ENCODE assay signal across 1 cellular context in the genomic region with DNA sequence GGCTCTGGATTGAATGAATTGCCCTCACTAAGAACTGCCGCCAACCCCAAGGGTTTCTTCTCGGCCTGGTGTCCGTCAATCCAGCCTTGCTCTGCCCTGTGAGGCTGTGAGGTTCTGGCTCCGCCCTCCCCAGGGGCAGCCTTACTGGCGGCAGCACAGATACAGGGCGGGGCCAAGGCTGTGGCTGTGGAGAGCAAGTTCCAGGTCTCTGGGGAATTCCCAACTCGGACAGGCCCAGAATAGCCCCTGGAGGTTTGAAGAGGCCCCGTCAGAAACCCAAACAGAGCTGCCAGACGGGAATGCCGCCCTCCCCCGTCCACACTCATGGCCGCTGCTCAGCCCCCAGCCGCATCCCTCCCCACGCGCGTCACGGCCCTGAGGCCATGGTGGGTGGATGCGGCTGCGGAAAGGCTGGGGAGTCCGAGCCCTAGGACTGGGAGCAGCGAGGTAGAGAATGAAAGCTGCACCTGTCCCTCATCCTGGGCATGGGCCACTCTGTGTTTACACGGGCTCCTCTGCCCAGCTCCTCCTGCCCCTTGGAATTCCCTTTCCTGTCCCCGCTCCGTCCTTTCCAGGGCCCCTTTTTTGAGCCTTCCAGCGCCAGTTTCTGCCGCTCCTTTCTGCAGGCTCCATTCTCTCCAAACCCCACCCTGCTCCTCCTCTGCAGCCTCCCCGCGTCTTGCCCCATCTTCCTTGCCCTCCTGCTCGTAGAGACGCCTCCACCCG.
A peak's percentile ranks its signal among the peaks of the same experiment; 100 is the strongest.
TF ChIP-seq lines count a peak whose summit lies in the region.

No MANE protein-coding gene starts in this region.

TF ChIP-seq in H1, 55 proteins besides CTCF, POLR2A, EP300 and RAD21:
- TF ChIP-seq BACH1 (IDR thresholded peaks at IDR 0.05; ENCODE audit: low read length) (no peak), RFX5 (IDR thresholded peaks at IDR 0.05; ENCODE audit: borderline replicate concordance, low read depth, low read length) (no peak), TAF1 (IDR thresholded peaks at IDR 0.05; ENCODE audit: low read depth, low read length) (peak; percentile 52), RBBP5 (IDR thresholded peaks at IDR 0.05; ENCODE audit: borderline replicate concordance, low read depth, low read length) (no peak), YY1 (IDR thresholded peaks at IDR 0.05; ENCODE audit: low read depth, low read length) (no peak; the same call in 1 of the 2 replicates), SP2 (IDR thresholded peaks at IDR 0.05; ENCODE audit: low read length) (no peak; the same call in 1 of the 2 replicates), MAFK (IDR thresholded peaks at IDR 0.05; ENCODE audit: low read depth, low read length) (no peak), SAP30 (IDR thresholded peaks at IDR 0.05; ENCODE audit: insufficient read depth, insufficient replicate concordance, low read length) (peak; percentile 75), ZNF274 (IDR thresholded peaks at IDR 0.05; ENCODE audit: borderline replicate concordance, extremely low read depth, low read length) (no peak), HDAC2 (IDR thresholded peaks at IDR 0.05; ENCODE audit: borderline replicate concordance in 1 of 2, low read depth in 2 of 2, low read length in 2 of 2) (0 out of 4 replicates have a peak, but pooled peaks of 1 of the 2 experiments have one; percentile 60), POLR2AphosphoS5 (IDR thresholded peaks at IDR 0.05; ENCODE audit: low read depth, low read length) (peak; percentile 83), SIN3A (conservative IDR thresholded peaks at IDR 0.05 in 1 of 2, IDR thresholded peaks at IDR 0.05 in 1 of 2; ENCODE audit: low read depth in 1 of 2, low read length in 2 of 2) (peak; percentile 73 to 87), KDM1A (IDR thresholded peaks at IDR 0.05; ENCODE audit: borderline replicate concordance, low read length) (no peak), CEBPB (IDR thresholded peaks at IDR 0.05; ENCODE audit: low read depth, low read length) (no peak), CBX5 (IDR thresholded peaks at IDR 0.05; ENCODE audit: low read depth, low read length) (no peak), BCL11A (IDR thresholded peaks at IDR 0.05; ENCODE audit: low read depth in 2 of 2, low read length in 2 of 2) (no peak), POU5F1 (IDR thresholded peaks at IDR 0.05; ENCODE audit: low read depth, low read length) (no peak), RXRA (IDR thresholded peaks at IDR 0.05; ENCODE audit: insufficient read depth, low read depth, low read length) (no peak), FOSL1 (IDR thresholded peaks at IDR 0.05; ENCODE audit: insufficient read depth, low read depth, low read length) (no peak), SUZ12 (IDR thresholded peaks at IDR 0.05; ENCODE audit: low read length) (no peak), SP1 (IDR thresholded peaks at IDR 0.05; ENCODE audit: low read depth, low read length) (peak; percentile 33; the same call in 1 of the 2 replicates), TCF12 (IDR thresholded peaks at IDR 0.05; ENCODE audit: low read depth, low read length) (no peak), TEAD4 (IDR thresholded peaks at IDR 0.05; ENCODE audit: low read depth, low read length) (0 out of 2 replicates have a peak, but pooled peaks have one; percentile 25), TBP (IDR thresholded peaks at IDR 0.05; ENCODE audit: low read depth, low read length) (no peak), NANOG (IDR thresholded peaks at IDR 0.05; ENCODE audit: insufficient read depth, low read depth, low read length, poor library complexity, severe bottlenecking) (no peak), BRCA1 (IDR thresholded peaks at IDR 0.05; ENCODE audit: low read depth, low read length) (no peak), TAF7 (optimal IDR thresholded peaks at IDR 0.05; ENCODE audit: borderline replicate concordance, low read depth, low read length) (peak; percentile 17), NRF1 (IDR thresholded peaks at IDR 0.05; ENCODE audit: low read depth, low read length) (no peak), CREB1 (IDR thresholded peaks at IDR 0.05) (no peak), CHD1 (IDR thresholded peaks at IDR 0.05; ENCODE audit: low read depth, low read length) (no peak), SIX5 (IDR thresholded peaks at IDR 0.05; ENCODE audit: low read depth, low read length) (no peak), CTBP2 (IDR thresholded peaks at IDR 0.05; ENCODE audit: borderline replicate concordance, insufficient read depth, insufficient read length, low read length) (no peak)
- TF ChIP-seq, protein P1, sequence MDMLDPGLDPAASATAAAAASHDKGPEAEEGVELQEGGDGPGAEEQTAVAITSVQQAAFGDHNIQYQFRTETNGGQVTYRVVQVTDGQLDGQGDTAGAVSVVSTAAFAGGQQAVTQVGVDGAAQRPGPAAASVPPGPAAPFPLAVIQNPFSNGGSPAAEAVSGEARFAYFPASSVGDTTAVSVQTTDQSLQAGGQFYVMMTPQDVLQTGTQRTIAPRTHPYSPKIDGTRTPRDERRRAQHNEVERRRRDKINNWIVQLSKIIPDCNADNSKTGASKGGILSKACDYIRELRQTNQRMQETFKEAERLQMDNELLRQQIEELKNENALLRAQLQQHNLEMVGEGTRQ (IDR thresholded peaks at IDR 0.05; ENCODE audit: low read length) = no peak
- TF ChIP-seq, protein P2, sequence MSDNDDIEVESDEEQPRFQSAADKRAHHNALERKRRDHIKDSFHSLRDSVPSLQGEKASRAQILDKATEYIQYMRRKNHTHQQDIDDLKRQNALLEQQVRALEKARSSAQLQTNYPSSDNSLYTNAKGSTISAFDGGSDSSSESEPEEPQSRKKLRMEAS (IDR thresholded peaks at IDR 0.05) = no peak
- TF ChIP-seq, protein P3, sequence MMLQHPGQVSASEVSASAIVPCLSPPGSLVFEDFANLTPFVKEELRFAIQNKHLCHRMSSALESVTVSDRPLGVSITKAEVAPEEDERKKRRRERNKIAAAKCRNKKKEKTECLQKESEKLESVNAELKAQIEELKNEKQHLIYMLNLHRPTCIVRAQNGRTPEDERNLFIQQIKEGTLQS (IDR thresholded peaks at IDR 0.05; ENCODE audit: insufficient read depth, low read depth, low read length) = no peak
- TF ChIP-seq, protein P4, sequence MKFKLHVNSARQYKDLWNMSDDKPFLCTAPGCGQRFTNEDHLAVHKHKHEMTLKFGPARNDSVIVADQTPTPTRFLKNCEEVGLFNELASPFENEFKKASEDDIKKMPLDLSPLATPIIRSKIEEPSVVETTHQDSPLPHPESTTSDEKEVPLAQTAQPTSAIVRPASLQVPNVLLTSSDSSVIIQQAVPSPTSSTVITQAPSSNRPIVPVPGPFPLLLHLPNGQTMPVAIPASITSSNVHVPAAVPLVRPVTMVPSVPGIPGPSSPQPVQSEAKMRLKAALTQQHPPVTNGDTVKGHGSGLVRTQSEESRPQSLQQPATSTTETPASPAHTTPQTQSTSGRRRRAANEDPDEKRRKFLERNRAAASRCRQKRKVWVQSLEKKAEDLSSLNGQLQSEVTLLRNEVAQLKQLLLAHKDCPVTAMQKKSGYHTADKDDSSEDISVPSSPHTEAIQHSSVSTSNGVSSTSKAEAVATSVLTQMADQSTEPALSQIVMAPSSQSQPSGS (IDR thresholded peaks at IDR 0.05; ENCODE audit: low read length) = 0 out of 2 replicates have a peak, but pooled peaks have one; percentile 42
